ENCODE assay signal across 1 cellular context in the genomic region with DNA sequence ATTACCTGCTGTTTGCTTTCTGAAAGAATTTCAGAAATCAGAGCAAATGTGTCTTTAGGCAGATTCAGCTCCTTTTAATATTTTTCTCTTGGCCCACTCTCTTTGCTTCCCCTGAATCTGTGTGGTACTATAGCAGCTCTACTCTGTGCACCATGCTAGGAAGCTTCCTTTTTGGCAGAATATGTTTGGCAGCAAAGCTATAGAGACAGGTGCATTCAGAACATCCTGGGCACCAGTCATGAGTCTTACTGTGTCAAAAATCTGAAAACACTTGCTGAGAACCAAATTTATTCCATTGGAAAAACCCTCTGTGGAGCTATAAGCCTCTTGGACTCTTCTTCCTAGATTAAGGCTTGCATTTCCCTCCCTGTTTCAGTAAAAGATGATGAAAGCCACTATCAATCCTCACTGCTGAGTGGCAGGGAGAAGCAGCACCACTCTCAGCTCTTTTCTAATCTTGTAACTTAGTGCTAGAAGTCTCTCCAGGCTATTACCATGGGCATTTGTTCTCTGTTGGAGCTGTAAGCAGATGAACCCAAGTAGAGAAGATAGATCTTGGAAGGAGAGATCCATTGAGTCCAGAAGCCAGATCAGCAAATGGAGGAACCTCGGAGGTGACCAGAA.
TF ChIP-seq lines count a peak whose summit lies in the region.

No MANE protein-coding gene starts in this region.

TF ChIP-seq in HepG2, 621 proteins besides CTCF, POLR2A, EP300 and RAD21:
- no peak for TF ChIP-seq NFYC (CRISPR knock-in tag; IDR thresholded peaks at IDR 0.05)
- TF ChIP-seq, protein P1, sequence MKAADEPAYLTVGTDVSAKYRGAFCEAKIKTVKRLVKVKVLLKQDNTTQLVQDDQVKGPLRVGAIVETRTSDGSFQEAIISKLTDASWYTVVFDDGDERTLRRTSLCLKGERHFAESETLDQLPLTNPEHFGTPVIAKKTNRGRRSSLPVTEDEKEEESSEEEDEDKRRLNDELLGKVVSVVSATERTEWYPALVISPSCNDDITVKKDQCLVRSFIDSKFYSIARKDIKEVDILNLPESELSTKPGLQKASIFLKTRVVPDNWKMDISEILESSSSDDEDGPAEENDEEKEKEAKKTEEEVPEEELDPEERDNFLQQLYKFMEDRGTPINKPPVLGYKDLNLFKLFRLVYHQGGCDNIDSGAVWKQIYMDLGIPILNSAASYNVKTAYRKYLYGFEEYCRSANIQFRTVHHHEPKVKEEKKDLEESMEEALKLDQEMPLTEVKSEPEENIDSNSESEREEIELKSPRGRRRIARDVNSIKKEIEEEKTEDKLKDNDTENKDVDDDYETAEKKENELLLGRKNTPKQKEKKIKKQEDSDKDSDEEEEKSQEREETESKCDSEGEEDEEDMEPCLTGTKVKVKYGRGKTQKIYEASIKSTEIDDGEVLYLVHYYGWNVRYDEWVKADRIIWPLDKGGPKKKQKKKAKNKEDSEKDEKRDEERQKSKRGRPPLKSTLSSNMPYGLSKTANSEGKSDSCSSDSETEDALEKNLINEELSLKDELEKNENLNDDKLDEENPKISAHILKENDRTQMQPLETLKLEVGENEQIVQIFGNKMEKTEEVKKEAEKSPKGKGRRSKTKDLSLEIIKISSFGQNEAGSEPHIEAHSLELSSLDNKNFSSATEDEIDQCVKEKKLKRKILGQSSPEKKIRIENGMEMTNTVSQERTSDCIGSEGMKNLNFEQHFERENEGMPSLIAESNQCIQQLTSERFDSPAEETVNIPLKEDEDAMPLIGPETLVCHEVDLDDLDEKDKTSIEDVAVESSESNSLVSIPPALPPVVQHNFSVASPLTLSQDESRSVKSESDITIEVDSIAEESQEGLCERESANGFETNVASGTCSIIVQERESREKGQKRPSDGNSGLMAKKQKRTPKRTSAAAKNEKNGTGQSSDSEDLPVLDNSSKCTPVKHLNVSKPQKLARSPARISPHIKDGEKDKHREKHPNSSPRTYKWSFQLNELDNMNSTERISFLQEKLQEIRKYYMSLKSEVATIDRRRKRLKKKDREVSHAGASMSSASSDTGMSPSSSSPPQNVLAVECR (CRISPR knock-in tag; IDR thresholded peaks at IDR 0.05; ENCODE audit: borderline replicate concordance), result no peak
- TF ChIP-seq SOX6 (IDR thresholded peaks at IDR 0.05), result no peak
- no peak for TF ChIP-seq SOX6 (CRISPR knock-in tag; IDR thresholded peaks at IDR 0.05)
- TF ChIP-seq, protein P2, sequence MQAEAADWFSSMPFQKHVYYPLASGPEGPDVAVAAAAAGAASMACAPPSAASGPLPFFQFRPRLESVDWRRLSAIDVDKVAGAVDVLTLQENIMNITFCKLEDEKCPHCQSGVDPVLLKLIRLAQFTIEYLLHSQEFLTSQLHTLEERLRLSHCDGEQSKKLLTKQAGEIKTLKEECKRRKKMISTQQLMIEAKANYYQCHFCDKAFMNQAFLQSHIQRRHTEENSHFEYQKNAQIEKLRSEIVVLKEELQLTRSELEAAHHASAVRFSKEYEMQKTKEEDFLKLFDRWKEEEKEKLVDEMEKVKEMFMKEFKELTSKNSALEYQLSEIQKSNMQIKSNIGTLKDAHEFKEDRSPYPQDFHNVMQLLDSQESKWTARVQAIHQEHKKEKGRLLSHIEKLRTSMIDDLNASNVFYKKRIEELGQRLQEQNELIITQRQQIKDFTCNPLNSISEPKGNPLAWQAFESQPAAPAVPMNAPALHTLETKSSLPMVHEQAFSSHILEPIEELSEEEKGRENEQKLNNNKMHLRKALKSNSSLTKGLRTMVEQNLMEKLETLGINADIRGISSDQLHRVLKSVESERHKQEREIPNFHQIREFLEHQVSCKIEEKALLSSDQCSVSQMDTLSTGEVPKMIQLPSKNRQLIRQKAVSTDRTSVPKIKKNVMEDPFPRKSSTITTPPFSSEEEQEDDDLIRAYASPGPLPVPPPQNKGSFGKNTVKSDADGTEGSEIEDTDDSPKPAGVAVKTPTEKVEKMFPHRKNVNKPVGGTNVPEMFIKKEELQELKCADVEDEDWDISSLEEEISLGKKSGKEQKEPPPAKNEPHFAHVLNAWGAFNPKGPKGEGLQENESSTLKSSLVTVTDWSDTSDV (CRISPR knock-in tag; IDR thresholded peaks at IDR 0.05), result no peak
- TF ChIP-seq IKZF4 (CRISPR knock-in tag; IDR thresholded peaks at IDR 0.05; ENCODE audit: borderline replicate concordance, low read depth, not compliant biosample characterization), result no peak
- TF ChIP-seq, protein P3, sequence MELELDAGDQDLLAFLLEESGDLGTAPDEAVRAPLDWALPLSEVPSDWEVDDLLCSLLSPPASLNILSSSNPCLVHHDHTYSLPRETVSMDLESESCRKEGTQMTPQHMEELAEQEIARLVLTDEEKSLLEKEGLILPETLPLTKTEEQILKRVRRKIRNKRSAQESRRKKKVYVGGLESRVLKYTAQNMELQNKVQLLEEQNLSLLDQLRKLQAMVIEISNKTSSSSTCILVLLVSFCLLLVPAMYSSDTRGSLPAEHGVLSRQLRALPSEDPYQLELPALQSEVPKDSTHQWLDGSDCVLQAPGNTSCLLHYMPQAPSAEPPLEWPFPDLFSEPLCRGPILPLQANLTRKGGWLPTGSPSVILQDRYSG (CRISPR knock-in tag; IDR thresholded peaks at IDR 0.05), result no peak
- TF ChIP-seq CREM (IDR thresholded peaks at IDR 0.05), result no peak
- TF ChIP-seq CREM (CRISPR knock-in tag; IDR thresholded peaks at IDR 0.05), result no peak
- no peak for TF ChIP-seq ZNF260 (CRISPR knock-in tag; IDR thresholded peaks at IDR 0.05; ENCODE audit: borderline replicate concordance, low read depth)
- TF ChIP-seq ARNT (IDR thresholded peaks at IDR 0.05), result no peak
- no peak for TF ChIP-seq ARNT2 (CRISPR knock-in tag; IDR thresholded peaks at IDR 0.05; ENCODE audit: low read depth)
- TF ChIP-seq, protein P4, sequence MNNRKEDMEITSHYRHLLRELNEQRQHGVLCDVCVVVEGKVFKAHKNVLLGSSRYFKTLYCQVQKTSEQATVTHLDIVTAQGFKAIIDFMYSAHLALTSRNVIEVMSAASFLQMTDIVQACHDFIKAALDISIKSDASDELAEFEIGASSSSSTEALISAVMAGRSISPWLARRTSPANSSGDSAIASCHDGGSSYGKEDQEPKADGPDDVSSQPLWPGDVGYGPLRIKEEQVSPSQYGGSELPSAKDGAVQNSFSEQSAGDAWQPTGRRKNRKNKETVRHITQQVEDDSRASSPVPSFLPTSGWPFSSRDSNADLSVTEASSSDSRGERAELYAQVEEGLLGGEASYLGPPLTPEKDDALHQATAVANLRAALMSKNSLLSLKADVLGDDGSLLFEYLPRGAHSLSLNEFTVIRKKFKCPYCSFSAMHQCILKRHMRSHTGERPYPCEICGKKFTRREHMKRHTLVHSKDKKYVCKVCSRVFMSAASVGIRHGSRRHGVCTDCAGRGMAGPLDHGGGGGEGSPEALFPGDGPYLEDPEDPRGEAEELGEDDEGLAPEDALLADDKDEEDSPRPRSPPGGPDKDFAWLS (CRISPR knock-in tag; IDR thresholded peaks at IDR 0.05; ENCODE audit: borderline replicate concordance), result no peak
- TF ChIP-seq ZNF674 (CRISPR knock-in tag; IDR thresholded peaks at IDR 0.05; ENCODE audit: low read depth), result no peak
- TF ChIP-seq, protein P5, sequence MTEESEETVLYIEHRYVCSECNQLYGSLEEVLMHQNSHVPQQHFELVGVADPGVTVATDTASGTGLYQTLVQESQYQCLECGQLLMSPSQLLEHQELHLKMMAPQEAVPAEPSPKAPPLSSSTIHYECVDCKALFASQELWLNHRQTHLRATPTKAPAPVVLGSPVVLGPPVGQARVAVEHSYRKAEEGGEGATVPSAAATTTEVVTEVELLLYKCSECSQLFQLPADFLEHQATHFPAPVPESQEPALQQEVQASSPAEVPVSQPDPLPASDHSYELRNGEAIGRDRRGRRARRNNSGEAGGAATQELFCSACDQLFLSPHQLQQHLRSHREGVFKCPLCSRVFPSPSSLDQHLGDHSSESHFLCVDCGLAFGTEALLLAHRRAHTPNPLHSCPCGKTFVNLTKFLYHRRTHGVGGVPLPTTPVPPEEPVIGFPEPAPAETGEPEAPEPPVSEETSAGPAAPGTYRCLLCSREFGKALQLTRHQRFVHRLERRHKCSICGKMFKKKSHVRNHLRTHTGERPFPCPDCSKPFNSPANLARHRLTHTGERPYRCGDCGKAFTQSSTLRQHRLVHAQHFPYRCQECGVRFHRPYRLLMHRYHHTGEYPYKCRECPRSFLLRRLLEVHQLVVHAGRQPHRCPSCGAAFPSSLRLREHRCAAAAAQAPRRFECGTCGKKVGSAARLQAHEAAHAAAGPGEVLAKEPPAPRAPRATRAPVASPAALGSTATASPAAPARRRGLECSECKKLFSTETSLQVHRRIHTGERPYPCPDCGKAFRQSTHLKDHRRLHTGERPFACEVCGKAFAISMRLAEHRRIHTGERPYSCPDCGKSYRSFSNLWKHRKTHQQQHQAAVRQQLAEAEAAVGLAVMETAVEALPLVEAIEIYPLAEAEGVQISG (CRISPR knock-in tag; IDR thresholded peaks at IDR 0.05), result no peak
- TF ChIP-seq, protein P6, sequence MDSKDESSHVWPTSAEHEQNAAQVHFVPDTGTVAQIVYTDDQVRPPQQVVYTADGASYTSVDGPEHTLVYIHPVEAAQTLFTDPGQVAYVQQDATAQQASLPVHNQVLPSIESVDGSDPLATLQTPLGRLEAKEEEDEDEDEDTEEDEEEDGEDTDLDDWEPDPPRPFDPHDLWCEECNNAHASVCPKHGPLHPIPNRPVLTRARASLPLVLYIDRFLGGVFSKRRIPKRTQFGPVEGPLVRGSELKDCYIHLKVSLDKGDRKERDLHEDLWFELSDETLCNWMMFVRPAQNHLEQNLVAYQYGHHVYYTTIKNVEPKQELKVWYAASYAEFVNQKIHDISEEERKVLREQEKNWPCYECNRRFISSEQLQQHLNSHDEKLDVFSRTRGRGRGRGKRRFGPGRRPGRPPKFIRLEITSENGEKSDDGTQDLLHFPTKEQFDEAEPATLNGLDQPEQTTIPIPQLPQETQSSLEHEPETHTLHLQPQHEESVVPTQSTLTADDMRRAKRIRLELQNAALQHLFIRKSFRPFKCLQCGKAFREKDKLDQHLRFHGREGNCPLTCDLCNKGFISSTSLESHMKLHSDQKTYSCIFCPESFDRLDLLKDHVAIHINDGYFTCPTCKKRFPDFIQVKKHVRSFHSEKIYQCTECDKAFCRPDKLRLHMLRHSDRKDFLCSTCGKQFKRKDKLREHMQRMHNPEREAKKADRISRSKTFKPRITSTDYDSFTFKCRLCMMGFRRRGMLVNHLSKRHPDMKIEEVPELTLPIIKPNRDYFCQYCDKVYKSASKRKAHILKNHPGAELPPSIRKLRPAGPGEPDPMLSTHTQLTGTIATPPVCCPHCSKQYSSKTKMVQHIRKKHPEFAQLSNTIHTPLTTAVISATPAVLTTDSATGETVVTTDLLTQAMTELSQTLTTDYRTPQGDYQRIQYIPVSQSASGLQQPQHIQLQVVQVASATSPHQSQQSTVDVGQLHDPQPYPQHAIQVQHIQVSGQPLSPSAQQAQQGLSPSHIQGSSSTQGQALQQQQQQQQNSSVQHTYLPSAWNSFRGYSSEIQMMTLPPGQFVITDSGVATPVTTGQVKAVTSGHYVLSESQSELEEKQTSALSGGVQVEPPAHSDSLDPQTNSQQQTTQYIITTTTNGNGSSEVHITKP (CRISPR knock-in tag; IDR thresholded peaks at IDR 0.05; ENCODE audit: low read depth), result no peak
- no peak for TF ChIP-seq SP140L (CRISPR knock-in tag; IDR thresholded peaks at IDR 0.05; ENCODE audit: borderline replicate concordance)
- TF ChIP-seq, protein P7, sequence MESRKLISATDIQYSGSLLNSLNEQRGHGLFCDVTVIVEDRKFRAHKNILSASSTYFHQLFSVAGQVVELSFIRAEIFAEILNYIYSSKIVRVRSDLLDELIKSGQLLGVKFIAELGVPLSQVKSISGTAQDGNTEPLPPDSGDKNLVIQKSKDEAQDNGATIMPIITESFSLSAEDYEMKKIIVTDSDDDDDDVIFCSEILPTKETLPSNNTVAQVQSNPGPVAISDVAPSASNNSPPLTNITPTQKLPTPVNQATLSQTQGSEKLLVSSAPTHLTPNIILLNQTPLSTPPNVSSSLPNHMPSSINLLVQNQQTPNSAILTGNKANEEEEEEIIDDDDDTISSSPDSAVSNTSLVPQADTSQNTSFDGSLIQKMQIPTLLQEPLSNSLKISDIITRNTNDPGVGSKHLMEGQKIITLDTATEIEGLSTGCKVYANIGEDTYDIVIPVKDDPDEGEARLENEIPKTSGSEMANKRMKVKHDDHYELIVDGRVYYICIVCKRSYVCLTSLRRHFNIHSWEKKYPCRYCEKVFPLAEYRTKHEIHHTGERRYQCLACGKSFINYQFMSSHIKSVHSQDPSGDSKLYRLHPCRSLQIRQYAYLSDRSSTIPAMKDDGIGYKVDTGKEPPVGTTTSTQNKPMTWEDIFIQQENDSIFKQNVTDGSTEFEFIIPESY (CRISPR knock-in tag; IDR thresholded peaks at IDR 0.05), result no peak
- TF ChIP-seq ZNF546 (CRISPR knock-in tag; conservative IDR thresholded peaks at IDR 0.05), result no peak
- TF ChIP-seq, protein P8, sequence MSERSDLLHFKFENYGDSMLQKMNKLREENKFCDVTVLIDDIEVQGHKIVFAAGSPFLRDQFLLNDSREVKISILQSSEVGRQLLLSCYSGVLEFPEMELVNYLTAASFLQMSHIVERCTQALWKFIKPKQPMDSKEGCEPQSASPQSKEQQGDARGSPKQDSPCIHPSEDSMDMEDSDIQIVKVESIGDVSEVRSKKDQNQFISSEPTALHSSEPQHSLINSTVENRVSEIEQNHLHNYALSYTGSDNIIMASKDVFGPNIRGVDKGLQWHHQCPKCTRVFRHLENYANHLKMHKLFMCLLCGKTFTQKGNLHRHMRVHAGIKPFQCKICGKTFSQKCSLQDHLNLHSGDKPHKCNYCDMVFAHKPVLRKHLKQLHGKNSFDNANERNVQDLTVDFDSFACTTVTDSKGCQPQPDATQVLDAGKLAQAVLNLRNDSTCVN (CRISPR knock-in tag; IDR thresholded peaks at IDR 0.05; ENCODE audit: borderline replicate concordance), result no peak
- no peak for TF ChIP-seq HDAC1 (CRISPR knock-in tag; IDR thresholded peaks at IDR 0.05)
TF ChIP-seq in HepG2: peak in this region for 0.
